In the genomic region with DNA sequence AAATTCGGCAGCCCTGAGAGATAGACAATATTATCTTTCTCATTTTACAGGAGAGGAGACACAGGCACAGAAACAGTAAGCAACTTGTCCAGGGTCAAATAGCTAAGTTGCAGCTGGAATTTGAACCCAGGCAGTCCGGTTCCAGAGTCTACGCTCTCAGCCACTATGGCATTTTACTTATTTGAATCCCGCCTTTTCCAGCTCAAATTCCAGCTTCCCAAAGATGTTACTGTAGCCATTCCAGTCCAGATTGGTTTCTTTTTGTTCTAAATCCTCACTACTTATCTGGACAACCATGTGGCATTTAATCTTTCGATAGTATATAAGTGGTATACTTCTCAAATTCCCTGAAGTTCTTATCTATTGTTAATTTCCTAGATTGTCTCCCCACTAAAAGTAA, we compare ENCODE assay signal across 21 cellular contexts.
DNase-seq lines count a peak whose midpoint lies in the region; ATAC-seq lines count a peak whose summit lies in the region.
"Had no signal": no experiment of that assay in that cellular context is flagged by ENCODE, and none has a peak within 500 bp of the region (broad histone marks: within the 10 kb centered on the region; RNA-seq: fewer than 3 reads in every experiment).

No MANE protein-coding gene starts in this region.

- ATAC-seq in GM18873 (IDR thresholded peaks at IDR 0.05; ENCODE audit: low FRiP score, unreplicated experiment) (no peak), HG02840 (IDR thresholded peaks at IDR 0.05; ENCODE audit: low FRiP score, unreplicated experiment) (no peak)
- ATAC-seq: CD8-positive, alpha-beta T cell; HCT116 had no signal

- peak; percentile 88 for DNase-seq in SK-N-DZ (ENCODE audit: low spot score)
- peak; percentile 29 for DNase-seq in left kidney (ENCODE audit: low read depth, low spot score)
- peak; percentile 9 for DNase-seq in myocyte (ENCODE audit: low read depth)
- no peak for DNase-seq in activated gamma-delta T cell (lab: John Stamatoyannopoulos, UW)
- DNase-seq in activated CD4-positive, alpha-beta T cell treated with anti-CD3 and anti-CD28 coated beads for 48 hours, result no peak
- DNase-seq: CD8-positive, alpha-beta T cell; DMS 273 treated with DMSO at 0.1 percent for 48 hours; DMS79; GF-D8; NCI-H1048; NCI-H1417 treated with DMSO at 0.1 percent for 48 hours; NCI-H187; NCI-H2081 treated with DMSO at 0.1 percent for 48 hours; NCI-H2171; NCI-H345; NCI-H510A treated with DMSO at 0.1 percent for 48 hours; OCI-M1; SHP77 treated with DMSO at 0.1 percent for 48 hours had no signal

Comparison
In these comparisons a context has a peak if more than half of its experiments do, and no peak if none do; other contexts are left out.
1. DNase-seq: peak in SK-N-DZ (single experiment), left kidney (single experiment) and myocyte (single experiment); none in activated gamma-delta T cell (single experiment) and activated CD4-positive, alpha-beta T cell treated with anti-CD3 and anti-CD28 coated beads for 48 hours (single experiment).